17 cellular contexts compared by ENCODE assay signal in the genomic region with DNA sequence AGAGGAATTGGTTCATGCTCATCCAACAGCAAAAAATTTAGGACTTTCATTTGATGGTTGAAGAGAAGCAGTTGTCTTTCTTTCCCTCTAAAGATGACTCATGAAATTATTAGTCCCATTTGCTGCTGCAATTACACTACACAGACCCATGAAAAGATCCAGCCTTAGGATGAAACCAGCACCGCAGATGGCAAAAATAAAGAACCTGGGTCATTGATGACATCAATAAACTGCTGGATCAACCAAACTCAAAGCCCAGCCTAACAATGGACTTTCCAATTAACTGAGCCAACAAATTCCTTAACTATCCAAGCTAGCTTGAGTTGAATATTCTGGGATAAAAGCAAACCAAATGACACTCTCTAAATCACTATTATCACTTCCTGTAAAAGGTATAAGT. TPM values are rescaled to one million over a fixed set of nuclear protein-coding genes. Genes with fewer than 3 reads are reported as not detected.
DNase-seq lines count a peak whose midpoint lies in the region; ATAC-seq and TF ChIP-seq lines count a peak whose summit lies in the region.
"Had no signal": no experiment of that assay in that cellular context is flagged by ENCODE, and none has a peak within 500 bp of the region (broad histone marks: within the 10 kb centered on the region; RNA-seq: fewer than 3 reads in every experiment).

No MANE protein-coding gene starts in this region.

- H3K18ac ChIP-seq in H9 (ENCODE audit: insufficient read length, low read depth, low read length), result no peak overlapping the region

- H3K56ac ChIP-seq in H9 (ENCODE audit: insufficient read length, low read depth, low read length), result no peak overlapping the region

- no peak overlapping the region for H3K23ac ChIP-seq in H9 (ENCODE audit: insufficient read length, low read depth, low read length)

- H4K5ac ChIP-seq in H9 (ENCODE audit: insufficient read length, low read depth, low read length), result no peak overlapping the region

- H3K27me3 Mint-ChIP-seq in H9 (ENCODE audit: low read depth) (no peaks in the 10 kb centered on the region), nephron progenitor cell (ENCODE audit: low read depth, poor library complexity) (no peaks in the 10 kb centered on the region)
- H3K27me3 Mint-ChIP-seq: IgD-negative memory B cell had no signal

- H3K27ac Mint-ChIP-seq in H9 (peak overlapping the region in 2 of 3 experiments; percentile 28 to 53; a peak in 4 of 7 replicates), nephron progenitor cell (peak overlapping the region; percentile 49)

- H3K4me1 Mint-ChIP-seq in H9 (peaks cover 52 to 64% of the 10 kb centered on the region in 2 experiments), nephron progenitor cell (peaks cover 41% of the 10 kb centered on the region)

- H3K79me1 ChIP-seq in H9 (ENCODE audit: insufficient read depth, low read depth, low read length, poor library complexity, severe bottlenecking), result peaks cover 3% of the 10 kb centered on the region

- no peaks in the 10 kb centered on the region for H4K20me1 ChIP-seq in H9 (ENCODE audit: control insufficient read depth, insufficient read depth, insufficient read length)

- no peak overlapping the region for H2BK15ac ChIP-seq in H9 (ENCODE audit: low read depth, low read length)

- no peak overlapping the region for H2BK20ac ChIP-seq in H9 (ENCODE audit: low read depth, low read length, poor library complexity, severe bottlenecking)

- TF ChIP-seq POLR2A in esophagus muscularis mucosa (IDR thresholded peaks at IDR 0.05; ENCODE audit: low read depth), result no peak

- H3K4me3 ChIP-seq in AG10803 (ENCODE audit: low read length) (no peak overlapping the region), esophagus muscularis mucosa (no peak overlapping the region)
- H3K4me3 ChIP-seq: GM12878 had no signal

- DNase-seq in AG10803 (ENCODE audit: low read depth) (peak; percentile 27), H9 (no peak), nephron progenitor cell (no peak), esophagus muscularis mucosa (ENCODE audit: extremely low spot score) (no peak), NCI-H128 (lab: John Stamatoyannopoulos, UW; ENCODE audit: unreplicated experiment) (no peak), head of caudate nucleus (no peak)
- DNase-seq: activated CD4-positive, CD25-positive, alpha-beta regulatory T cell; activated effector memory CD4-positive, alpha-beta T cell treated with anti-CD3 and anti-CD28 coated beads, Interleukin-2, amount 50 U/mL, for 16 hours; brain microvascular endothelial cell; NCI-H2107; NCI-H526; SHP77 had no signal

- TF ChIP-seq CTCF in AG10803 (conservative IDR thresholded peaks at IDR 0.05; ENCODE audit: low read length) (no peak), H9 (conservative IDR thresholded peaks at IDR 0.05) (no peak), nephron progenitor cell (IDR thresholded peaks at IDR 0.05) (no peak), esophagus muscularis mucosa (IDR thresholded peaks at IDR 0.05) (no peak)

- H3K36me3 Mint-ChIP-seq in H9 (ENCODE audit: insufficient read depth in 1 of 3, low read depth in 3 of 3), result peaks cover 1 to 17% (median 13%) of the 10 kb centered on the region in 3 experiments; a peak in 5 of 7 replicates
- H3K36me3 Mint-ChIP-seq in nephron progenitor cell (ENCODE audit: low read depth), result peaks cover 35% of the 10 kb centered on the region

- no peak overlapping the region for H4K91ac ChIP-seq in H9 (ENCODE audit: insufficient read length, low read depth, low read length)

- no peak overlapping the region for H2AFZ ChIP-seq in H9 (ENCODE audit: low read length)

- peaks cover 2% of the 10 kb centered on the region; the same call in 1 of the 2 replicates for H3K4me1 ChIP-seq in H9 (ENCODE audit: insufficient read depth, low read length)
- peaks cover 44 to 76% (median 70%) of the 10 kb centered on the region in 4 donors for H3K4me1 ChIP-seq in esophagus muscularis mucosa

- H3K9me3 ChIP-seq in H9 (ENCODE audit: control insufficient read depth, low read depth, low read length) (no peaks in the 10 kb centered on the region), esophagus muscularis mucosa (no peaks in the 10 kb centered on the region)

- no peak overlapping the region for H2BK5ac ChIP-seq in H9 (ENCODE audit: insufficient read length, low read length)

- no peak overlapping the region for H2BK12ac ChIP-seq in H9 (ENCODE audit: insufficient read length, low read depth, low read length)

- no peak overlapping the region for H4K8ac ChIP-seq in H9 (replicated peaks; ENCODE audit: insufficient read length, low read depth, low read length)

- peak overlapping the region in 1 of 2 experiments; percentile 34; a peak in 1 of 5 replicates for H3K4me3 Mint-ChIP-seq in H9
- H3K4me3 Mint-ChIP-seq in nephron progenitor cell, result no peak overlapping the region
- H3K4me3 Mint-ChIP-seq: IgD-negative memory B cell had no signal

- H3K27me3 ChIP-seq in H9 (ENCODE audit: insufficient read depth, low read length), result no peaks in the 10 kb centered on the region
- H3K27me3 ChIP-seq in esophagus muscularis mucosa, result no peaks in the 10 kb centered on the region
- H3K27me3 ChIP-seq: brain microvascular endothelial cell had no signal

- H3K36me3 ChIP-seq in esophagus muscularis mucosa, result peaks cover 0 to 19% (median 8%) of the 10 kb centered on the region in 4 donors
- H3K36me3 ChIP-seq: brain microvascular endothelial cell had no signal

- no peak overlapping the region for H2AK5ac ChIP-seq in H9 (ENCODE audit: insufficient read length, low read length)

- H3T11ph ChIP-seq in H9 (ENCODE audit: low read length), result no peak overlapping the region

- no peak for ATAC-seq in GM19397 (IDR thresholded peaks at IDR 0.05; ENCODE audit: unreplicated experiment)
- ATAC-seq: GM12878 had no signal

- H3K9me3 Mint-ChIP-seq in H9 (no peaks in the 10 kb centered on the region), nephron progenitor cell (no peaks in the 10 kb centered on the region)
- H3K9me3 Mint-ChIP-seq: IgD-negative memory B cell had no signal

- no peak overlapping the region for H2BK120ac ChIP-seq in H9 (ENCODE audit: low read depth, low read length, poor library complexity, severe bottlenecking)

- no CpG with 5 or more reads among the region's 1 CpG for WGBS in H9 (ENCODE audit: extremely low coverage, insufficient read length, low lambda C conversion rate)
- WGBS in esophagus muscularis mucosa, result 86% methylated on average over 1 of the region's 1 CpG

- peaks cover 3% of the 10 kb centered on the region; the same call in 1 of the 2 replicates for H3K79me2 ChIP-seq in H9 (ENCODE audit: insufficient read depth, low read length)

- H3K4ac ChIP-seq in H9 (ENCODE audit: low read depth, low read length), result no peak overlapping the region

- H3K27ac ChIP-seq in H9 (ENCODE audit: insufficient read length, low read depth, low read length) (no peak overlapping the region), cingulate gyrus (ENCODE audit: low read depth, low read length) (peak overlapping the region; percentile 96), esophagus muscularis mucosa (replicated peaks in 1 of 4) (peak overlapping the region in 2 of 4 donors; percentile 26 to 65)
- H3K27ac ChIP-seq: brain microvascular endothelial cell, epithelial cell of prostate had no signal

- H3K4me2 ChIP-seq in H9 (ENCODE audit: insufficient read depth, insufficient read length, low read length), result no peak overlapping the region

- intact Hi-C loops in esophagus muscularis mucosa (cut with DNase I) (no loop called here), head of caudate nucleus (cut with DNase I) (no loop called here)

- no peak overlapping the region for H3K14ac ChIP-seq in H9 (ENCODE audit: insufficient read depth, low read length)

- no peak overlapping the region for H3K9ac ChIP-seq in H9 (ENCODE audit: extremely low read depth, insufficient read length, low read length)

- no peaks in the 10 kb centered on the region for H3K23me2 ChIP-seq in H9 (ENCODE audit: insufficient read length, low read depth, low read length, poor library complexity, severe bottlenecking)

- TF ChIP-seq EP300 in esophagus muscularis mucosa (IDR thresholded peaks at IDR 0.05), result no peak

RNA-seq across cellular contexts. Expression of gene DICER1, which starts 20.7 kb away (rescaled TPM):
- total RNA-seq in H9 (2021) (57.0 and 59.4 TPM in 2 replicates), esophagus muscularis mucosa (10 to 100 TPM; 43.9 to 72.2 (median 58.4) TPM)
